16 cellular contexts compared by ENCODE assay signal in genomic region chr22:20844055-20845037, GRCh38. TPM values are rescaled to one million over a fixed set of nuclear protein-coding genes. Genes with fewer than 3 reads are reported as not detected.
DNase-seq lines count a peak whose midpoint lies in the region; ATAC-seq and TF ChIP-seq lines count a peak whose summit lies in the region.
"Had no signal": no experiment of that assay in that cellular context is flagged by ENCODE, and none has a peak within 500 bp of the region (broad histone marks: within the 10 kb centered on the region; RNA-seq: fewer than 3 reads in every experiment).

No MANE protein-coding gene starts in this region.

- H2BK20ac ChIP-seq in IMR-90 (ENCODE audit: low read depth, low read length): no peak overlapping the region

- H3K4me2 ChIP-seq in IMR-90 (ENCODE audit: low read depth, low read length): no peak overlapping the region
- no peak overlapping the region for H3K4me2 ChIP-seq in trophoblast cell (ENCODE audit: low read length)
- H3K4me2 ChIP-seq: GM23338 had no signal

- no peak overlapping the region for H3K4me3 ChIP-seq in IMR-90 (ENCODE audit: insufficient read depth, low read depth, low read length)
- no peak overlapping the region for H3K4me3 ChIP-seq in endodermal cell (ENCODE audit: low read length)
- H3K4me3 ChIP-seq in trophoblast cell (ENCODE audit: low read depth, low read length): no peak overlapping the region
- no peak overlapping the region for H3K4me3 ChIP-seq in breast epithelium
- H3K4me3 ChIP-seq: GM23338 had no signal

- H4K8ac ChIP-seq in IMR-90 (ENCODE audit: low read depth in 2 of 2, low read length in 2 of 2): no peak overlapping the region
- no peak overlapping the region for H4K8ac ChIP-seq in trophoblast cell (ENCODE audit: low read depth, low read length)

- no peak overlapping the region for H3K27ac Mint-ChIP-seq in endodermal cell

- intact Hi-C loops in IMR-90 (cut with micrococcal nuclease) (no loop called here), breast epithelium (cut with DNase I; ENCODE audit: low total_unique reads) (no loop called here)

- in situ Hi-C loops in IMR-90 (cut with MboI; ENCODE audit: low sequenced_read_pairs): loop anchor here (5.0 kb wide), 1 partner anchor 37 kb away; no protein-coding TSS in a partner anchor

- no peak overlapping the region for H4K91ac ChIP-seq in IMR-90 (ENCODE audit: insufficient read depth, low read depth, low read length)
- H4K91ac ChIP-seq in trophoblast cell (ENCODE audit: low read depth, low read length): no peak overlapping the region

- H2AFZ ChIP-seq in IMR-90 (replicated peaks; ENCODE audit: low read length, poor library complexity) (no peak overlapping the region), trophoblast cell (ENCODE audit: insufficient read depth, low read length, poor library complexity) (no peak overlapping the region)
- H2AFZ ChIP-seq: GM23338 had no signal

- CTCF ChIA-PET in IMR-90 (lab: Yijun Ruan, JAX): interaction anchor here (1.0 kb wide), 1 partner anchor 12 kb away, joined by 3 read pairs; no protein-coding TSS in a partner anchor

- H2BK15ac ChIP-seq in IMR-90 (ENCODE audit: low read depth, low read length): no peak overlapping the region

- H3K14ac ChIP-seq in IMR-90 (replicated peaks; ENCODE audit: low read depth, low read length) (no peak overlapping the region), trophoblast cell (ENCODE audit: low read length) (no peak overlapping the region)

- ATAC-seq in IMR-90 (ENCODE audit: low read depth) (no peak), GM18511 (IDR thresholded peaks at IDR 0.05; ENCODE audit: unreplicated experiment) (no peak)
- ATAC-seq: GM23338, SK-N-SH treated with all-trans-retinoic acid at 6 μM for 48 hours had no signal

- H3K23ac ChIP-seq in IMR-90 (ENCODE audit: low read depth, low read length) (no peak overlapping the region), trophoblast cell (ENCODE audit: low read length) (no peak overlapping the region)

- H3K27me3 Mint-ChIP-seq in endodermal cell (ENCODE audit: insufficient read depth): no peaks in the 10 kb centered on the region

- TF ChIP-seq CTCF in C4-2B (conservative IDR thresholded peaks at IDR 0.05): no peak
- TF ChIP-seq CTCF in IMR-90 (conservative IDR thresholded peaks at IDR 0.05; ENCODE audit: low read depth, low read length): no peak
- TF ChIP-seq CTCF in endodermal cell (conservative IDR thresholded peaks at IDR 0.05): no peak
- TF ChIP-seq CTCF in breast epithelium (IDR thresholded peaks at IDR 0.05): no peak

- no peaks in the 10 kb centered on the region for H3K9me3 Mint-ChIP-seq in endodermal cell
- H3K9me3 Mint-ChIP-seq: GM23338 had no signal

- H3K36me3 Mint-ChIP-seq in endodermal cell (ENCODE audit: low read depth): no peaks in the 10 kb centered on the region

- no peak overlapping the region for H3K56ac ChIP-seq in IMR-90 (ENCODE audit: extremely low read depth, insufficient read depth, low read length)

- H3K4me1 ChIP-seq in IMR-90 (ENCODE audit: control insufficient read depth, insufficient read depth, low read length): peaks cover 8% of the 10 kb centered on the region
- H3K4me1 ChIP-seq in endodermal cell (ENCODE audit: control insufficient read depth, insufficient read depth, low read length): peaks cover 5% of the 10 kb centered on the region
- peaks cover 5 to 19% of the 10 kb centered on the region in 2 experiments for H3K4me1 ChIP-seq in trophoblast cell (ENCODE audit: control insufficient read depth in 1 of 2, insufficient read depth in 2 of 2, low read length in 2 of 2)
- no peaks in the 10 kb centered on the region for H3K4me1 ChIP-seq in breast epithelium

- H3K36me3 ChIP-seq in IMR-90 (ENCODE audit: control insufficient read depth, insufficient read depth, low read length) (no peaks in the 10 kb centered on the region), endodermal cell (ENCODE audit: control insufficient read depth, insufficient read depth, low read length) (no peaks in the 10 kb centered on the region), trophoblast cell (ENCODE audit: control insufficient read depth in 1 of 2, insufficient read depth in 2 of 2, low read length in 2 of 2) (no peaks in the 10 kb centered on the region), breast epithelium (no peaks in the 10 kb centered on the region)

- peaks cover 32 to 60% of the 10 kb centered on the region in 2 experiments for H3K79me1 ChIP-seq in IMR-90 (ENCODE audit: low read depth in 1 of 2, low read length in 2 of 2)
- H3K79me1 ChIP-seq in trophoblast cell (ENCODE audit: low read length): no peaks in the 10 kb centered on the region

- no peak for DNase-seq in IMR-90
- DNase-seq in endodermal cell: peak; percentile 3
- no peak for DNase-seq in trophoblast cell
- no peak for DNase-seq in breast epithelium (ENCODE audit: low spot score in 2 of 2)
- no peak for DNase-seq in NCI-H446 (lab: John Stamatoyannopoulos, UW)
- DNase-seq: HCEC 1CT, KBM-7, MV-4-11, NCI-H1694 treated with DMSO at 0.1 percent for 48 hours, NCI-H774, SIG-M5 had no signal

- H3K27ac ChIP-seq in C4-2B: peak overlapping the region; percentile 80; the same call in 1 of the 2 replicates
- no peak overlapping the region for H3K27ac ChIP-seq in IMR-90 (ENCODE audit: insufficient read depth, low read length)
- no peak overlapping the region for H3K27ac ChIP-seq in endodermal cell (ENCODE audit: low read depth, low read length)
- H3K27ac ChIP-seq in trophoblast cell (ENCODE audit: low read depth, low read length): peak overlapping the region; percentile 3
- no peak overlapping the region for H3K27ac ChIP-seq in breast epithelium
- H3K27ac ChIP-seq: RWPE1 had no signal

- H2BK120ac ChIP-seq in IMR-90 (ENCODE audit: low read depth, low read length) (no peak overlapping the region), trophoblast cell (ENCODE audit: insufficient read depth, low read length, poor library complexity) (no peak overlapping the region)

- H3K18ac ChIP-seq in IMR-90 (ENCODE audit: low read depth, low read length) (peak overlapping the region; percentile 38; the same call in 1 of the 2 replicates), trophoblast cell (ENCODE audit: low read length) (no peak overlapping the region)

- peaks cover 8% of the 10 kb centered on the region for H3K9me1 ChIP-seq in IMR-90 (ENCODE audit: insufficient read depth, low read length)

- TF ChIP-seq RAD21 in IMR-90 (IDR thresholded peaks at IDR 0.05; ENCODE audit: low read length): no peak

- H3K27me3 ChIP-seq in IMR-90 (ENCODE audit: control insufficient read depth, insufficient read depth, low read length) (no peaks in the 10 kb centered on the region), endodermal cell (ENCODE audit: control insufficient read depth, insufficient read depth, low read length, poor library complexity, severe bottlenecking) (no peaks in the 10 kb centered on the region), trophoblast cell (ENCODE audit: insufficient read depth, low read length) (no peaks in the 10 kb centered on the region), breast epithelium (no peaks in the 10 kb centered on the region)

- no CpG with 5 or more reads among the region's 5 CpGs for WGBS in IMR-90 (ENCODE audit: extremely low coverage in 2 of 2, insufficient read length in 1 of 2), 2 experiments
- 89 to 90% methylated on average over 2 to 3 of the region's 5 CpGs for WGBS in endodermal cell (ENCODE audit: insufficient coverage in 1 of 2, insufficient read length in 1 of 2), 2 experiments
- WGBS in trophoblast cell (ENCODE audit: extremely low coverage, insufficient coverage, insufficient read length): no CpG with 5 or more reads among the region's 5 CpGs

- no peak overlapping the region for H2AK9ac ChIP-seq in IMR-90 (replicated peaks; ENCODE audit: low read depth, low read length, poor library complexity)

- dilution Hi-C loops in IMR-90 (cut with HindIII; ENCODE audit: low sequenced_read_pairs, unreplicated experiment): no loop called here

- POLR2A ChIA-PET in IMR-90 (lab: Charles Lee; ENCODE audit: unreplicated experiment): no interaction called here

- BruUV-seq in IMR-90 (replicated peaks; lab: Mats Ljungman, UMichigan): no TSS peak

- TF ChIP-seq POLR2A in IMR-90 (IDR thresholded peaks at IDR 0.05; ENCODE audit: low read depth, low read length) (no peak), breast epithelium (IDR thresholded peaks at IDR 0.05) (no peak)

- no peak overlapping the region for H4K12ac ChIP-seq in trophoblast cell (ENCODE audit: low read depth, low read length)

- H2BK5ac ChIP-seq in IMR-90 (ENCODE audit: low read depth, low read length, poor library complexity, severe bottlenecking): no peak overlapping the region
- no peak overlapping the region for H2BK5ac ChIP-seq in trophoblast cell (ENCODE audit: low read depth, low read length, poor library complexity)

- H3K79me2 ChIP-seq in trophoblast cell (ENCODE audit: control insufficient read depth, insufficient read depth, low read length, poor library complexity): peaks cover 1% of the 10 kb centered on the region

- H3K4me3 Mint-ChIP-seq in endodermal cell: no peak overlapping the region
- H3K4me3 Mint-ChIP-seq: GM23338 had no signal

- H3K9me3 ChIP-seq in IMR-90 (ENCODE audit: control insufficient read depth, insufficient read depth, low read length) (no peaks in the 10 kb centered on the region), endodermal cell (ENCODE audit: control insufficient read depth, low read length) (no peaks in the 10 kb centered on the region), trophoblast cell (ENCODE audit: insufficient read depth, low read depth, low read length) (no peaks in the 10 kb centered on the region), breast epithelium (no peaks in the 10 kb centered on the region)

- no peak overlapping the region for H4K5ac ChIP-seq in IMR-90 (ENCODE audit: low read depth, low read length)

- H3K4me1 Mint-ChIP-seq in endodermal cell: peaks cover 20% of the 10 kb centered on the region

- H2BK12ac ChIP-seq in trophoblast cell (ENCODE audit: low read length): no peak overlapping the region

- no peak overlapping the region for H2AK5ac ChIP-seq in IMR-90 (ENCODE audit: low read depth, low read length)
- H2AK5ac ChIP-seq in trophoblast cell (ENCODE audit: low read length): no peak overlapping the region

- H4K20me1 ChIP-seq in IMR-90 (ENCODE audit: insufficient read depth, low read length): peaks cover 34% of the 10 kb centered on the region

- H3K9ac ChIP-seq in IMR-90 (ENCODE audit: low read depth, low read length) (no peak overlapping the region), endodermal cell (ENCODE audit: extremely low read depth, low read length, poor library complexity, severe bottlenecking) (no peak overlapping the region), trophoblast cell (ENCODE audit: low read length) (no peak overlapping the region)

- H3K4ac ChIP-seq in IMR-90 (ENCODE audit: low read depth, low read length): no peak overlapping the region
- no peak overlapping the region for H3K4ac ChIP-seq in trophoblast cell (ENCODE audit: low read depth, low read length)

RNA-seq across cellular contexts. Expression of gene PI4KA, which starts 14.3 kb away (rescaled TPM):
- total RNA-seq in IMR-90 (2012; rRNA removed) (16.8 and 18.6 TPM in 2 replicates), endodermal cell (10 to 100 TPM; 49.0 to 62.0 TPM), breast epithelium (100 to 1,000 TPM in 1 of 3 donors, 10 to 100 TPM in 2; 62.7 to 103 (median 73.5) TPM)
- 35.5 and 39.3 TPM in 2 replicates for polyA plus RNA-seq in IMR-90 (2012; rRNA removed)
- 20.8 and 29.0 TPM in 2 replicates for polyA plus RNA-seq in IMR-90 (2012; cell fraction: cytosol; rRNA removed)
- polyA plus RNA-seq in IMR-90 (2012; cell fraction: nucleus; rRNA removed; ENCODE audit: low replicate concordance): 65.8 and 113 TPM in 2 replicates
- 35.3 TPM for polyA plus RNA-seq in endodermal cell (2013, experiment 1 of 2)
- 33.2 TPM for polyA plus RNA-seq in endodermal cell (2013, experiment 2 of 2)
- polyA plus RNA-seq in trophoblast cell (2013): 29.7 and 32.4 TPM in 2 replicates

RNA-seq across cellular contexts. Expression of gene SNAP29, which starts 14.5 kb away (rescaled TPM):
- 10.6 and 12.5 TPM in 2 replicates for total RNA-seq in IMR-90 (2012; rRNA removed)
- 29.5 and 30.0 TPM in 2 replicates for polyA plus RNA-seq in IMR-90 (2012; rRNA removed)
- polyA plus RNA-seq in IMR-90 (2012; cell fraction: cytosol; rRNA removed): 11.1 and 11.3 TPM in 2 replicates
- 3.2 and 13.2 TPM in 2 replicates for polyA plus RNA-seq in IMR-90 (2012; cell fraction: nucleus; rRNA removed; ENCODE audit: low replicate concordance)
- total RNA-seq in endodermal cell: 10 to 100 TPM; 16.5 to 21.8 TPM
- 17.1 TPM for polyA plus RNA-seq in endodermal cell (2013, experiment 1 of 2)
- 18.4 TPM for polyA plus RNA-seq in endodermal cell (2013, experiment 2 of 2)
- polyA plus RNA-seq in trophoblast cell (2013): 42.7 and 45.7 TPM in 2 replicates
- total RNA-seq in breast epithelium: 10 to 100 TPM; 17.7 to 28.2 (median 22.5) TPM

Comparison
In these comparisons a context has a peak if more than half of its experiments do, and no peak if none do; other contexts are left out.
1. H3K27ac ChIP-seq: peak in C4-2B (single experiment) and trophoblast cell (single experiment); none in IMR-90 (single experiment), endodermal cell (single experiment) and breast epithelium (0 of 2).